Comparison of ENCODE assay signal across 32 cellular contexts in genomic region chr12:116070420-116070819, GRCh38.
"Had no signal": no experiment of that assay in that cellular context is flagged by ENCODE, and none has a peak within 500 bp of the region (broad histone marks: within the 10 kb centered on the region; RNA-seq: fewer than 3 reads in every experiment).

No MANE protein-coding gene starts in this region.

- ATAC-seq: activated CD4-positive, alpha-beta T cell treated with anti-CD3 and anti-CD28 coated beads for 36 hours; activated CD8-positive, alpha-beta memory T cell treated with anti-CD3 and anti-CD28 coated beads, Interleukin-2, amount 10 ng/mL, durations not matched to agents 7 days and 5 days; activated CD8-positive, alpha-beta T cell treated with anti-CD3 and anti-CD28 coated beads, Interleukin-2, amount 10 ng/mL, durations not matched to agents 7 days and 5 days; activated naive CD8-positive, alpha-beta T cell treated with anti-CD3 and anti-CD28 coated beads, Interleukin-2, amount 50 U/mL, for 24 hours; body of pancreas; gastroesophageal sphincter; T-cell had no signal

- H3K4me1 ChIP-seq: colonic mucosa had no signal

- H3K36me3 ChIP-seq: adrenal gland, colonic mucosa, esophagus squamous epithelium, gastroesophageal sphincter had no signal

- DNase-seq: activated CD4-positive, alpha-beta memory T cell treated with anti-CD3 and anti-CD28 coated beads for 36 hours; activated CD4-positive, alpha-beta T cell treated with anti-CD3 and anti-CD28 coated beads for 36 hours; activated CD4-positive, alpha-beta T cell treated with anti-CD3 and anti-CD28 coated beads, Interleukin-2, amount 10 ng/mL, durations not matched to agents 24 days and 14 days; activated CD4-positive, CD25-positive, alpha-beta regulatory T cell; activated CD4-positive, CD25-positive, alpha-beta regulatory T cell treated with anti-CD3 and anti-CD28 coated beads, Interleukin-2, amount 50 U/mL, for 72 hours; activated CD8-positive, alpha-beta memory T cell treated with anti-CD3 and anti-CD28 coated beads, Interleukin-2, amount 10 ng/mL, durations not matched to agents 7 days and 5 days; activated CD8-positive, alpha-beta memory T cell treated with anti-CD3 and anti-CD28 coated beads, Interleukin-2, amount 50 U/mL, for 4 hours; activated CD8-positive, alpha-beta T cell treated with anti-CD3 and anti-CD28 coated beads, Interleukin-2, amount 10 ng/mL, durations not matched to agents 7 days and 5 days; activated effector memory CD4-positive, alpha-beta T cell treated with anti-CD3 and anti-CD28 coated beads, Interleukin-2, amount 50 U/mL, for 16 hours; activated naive CD4-positive, alpha-beta T cell treated with anti-CD3 and anti-CD28 coated beads for 36 hours; activated naive CD8-positive, alpha-beta T cell treated with anti-CD3 and anti-CD28 coated beads for 36 hours; activated naive CD8-positive, alpha-beta T cell treated with anti-CD3 and anti-CD28 coated beads, Interleukin-2, amount 50 U/mL, for 24 hours; activated T-cell treated with anti-CD3 and anti-CD28 coated beads, Interleukin-2, amount 50 U/mL, for 1 hour; activated T-cell treated with anti-CD3 and anti-CD28 coated beads, Interleukin-2, amount 50 U/mL, for 48 hours; adrenal gland; amygdala; aorta; body of pancreas; caudate nucleus; cerebellar nuclear complex; colonic mucosa; effector CD8-positive, alpha-beta T cell; esophagus squamous epithelium; foreskin melanocyte; T-cell; T-helper 9 cell had no signal

- H3K4me3 ChIP-seq: adrenal gland, body of pancreas, colonic mucosa, esophagus squamous epithelium, gastroesophageal sphincter had no signal

- H3K9me3 Mint-ChIP-seq: activated CD4-positive, alpha-beta memory T cell treated with anti-CD3 and anti-CD28 coated beads for 36 hours; activated CD4-positive, alpha-beta T cell treated with anti-CD3 and anti-CD28 coated beads, Interleukin-2, amount 10 ng/mL, durations not matched to agents 24 days and 14 days; activated naive CD4-positive, alpha-beta T cell treated with anti-CD3 and anti-CD28 coated beads for 36 hours; activated naive CD4-positive, alpha-beta T cell treated with anti-CD3 and anti-CD28 coated beads, Interleukin-2, amount 50 U/mL, for 24 hours; activated naive CD8-positive, alpha-beta T cell treated with anti-CD3 and anti-CD28 coated beads for 36 hours; activated naive CD8-positive, alpha-beta T cell treated with anti-CD3 and anti-CD28 coated beads, Interleukin-2, amount 50 U/mL, for 24 hours; activated T-helper 1 cell treated with anti-CD3 and anti-CD28 coated beads, Interleukin-12 subunit alpha, Interleukin-12 subunit beta, Interleukin-2, Interleukin-4 antibody, amounts not matched to agents 30 ng/mL and 10 ng/mL and 1 ng/mL, durations not matched to agents 14 hours and 24 hours and 36 hours; activated T-helper 2 cell treated with anti-CD3 and anti-CD28 coated beads, Interferon-gamma antibody, Interleukin-2, Interleukin-4, amounts not matched to agents 10 μg/mL and 5 μg/mL and 100 μg/mL, durations not matched to agents 14 hours and 24 hours and 36 hours; T-cell; T-helper 1 cell treated with Interleukin-12 subunit alpha and Interleukin-12 subunit beta and Interleukin-4 antibody, amounts not matched to agents 30 μg/mL and 1 μg/mL, for 36 hours had no signal

- H3K27ac ChIP-seq: adrenal gland, body of pancreas, colonic mucosa, epithelial cell of prostate, esophagus squamous epithelium, gastroesophageal sphincter had no signal

- H3K27me3 Mint-ChIP-seq: activated CD4-positive, alpha-beta memory T cell treated with anti-CD3 and anti-CD28 coated beads for 36 hours; activated CD4-positive, alpha-beta T cell treated with anti-CD3 and anti-CD28 coated beads for 36 hours; activated CD4-positive, alpha-beta T cell treated with anti-CD3 and anti-CD28 coated beads, Interleukin-2, amount 10 ng/mL, durations not matched to agents 24 days and 14 days; activated CD8-positive, alpha-beta memory T cell treated with anti-CD3 and anti-CD28 coated beads, Interleukin-2, amount 10 ng/mL, durations not matched to agents 7 days and 5 days; activated naive CD4-positive, alpha-beta T cell treated with anti-CD3 and anti-CD28 coated beads, Interleukin-2, amount 50 U/mL, for 24 hours; activated naive CD8-positive, alpha-beta T cell treated with anti-CD3 and anti-CD28 coated beads for 36 hours; activated naive CD8-positive, alpha-beta T cell treated with anti-CD3 and anti-CD28 coated beads, Interleukin-2, amount 50 U/mL, for 24 hours; T-cell had no signal

- H3K27me3 ChIP-seq: adrenal gland, body of pancreas, colonic mucosa, esophagus squamous epithelium, gastroesophageal sphincter had no signal

- H3K4me3 Mint-ChIP-seq: activated CD4-positive, alpha-beta memory T cell treated with anti-CD3 and anti-CD28 coated beads for 36 hours; activated CD4-positive, alpha-beta T cell treated with anti-CD3 and anti-CD28 coated beads for 36 hours; activated CD4-positive, alpha-beta T cell treated with anti-CD3 and anti-CD28 coated beads, Interleukin-2, amount 10 ng/mL, durations not matched to agents 24 days and 14 days; activated CD8-positive, alpha-beta memory T cell treated with anti-CD3 and anti-CD28 coated beads, Interleukin-2, amount 10 ng/mL, durations not matched to agents 7 days and 5 days; activated CD8-positive, alpha-beta T cell treated with anti-CD3 and anti-CD28 coated beads, Interleukin-2, amount 10 ng/mL, durations not matched to agents 7 days and 5 days; activated naive CD4-positive, alpha-beta T cell treated with anti-CD3 and anti-CD28 coated beads for 36 hours; activated naive CD4-positive, alpha-beta T cell treated with anti-CD3 and anti-CD28 coated beads, Interleukin-2, amount 50 U/mL, for 24 hours; activated naive CD8-positive, alpha-beta T cell treated with anti-CD3 and anti-CD28 coated beads for 36 hours; activated naive CD8-positive, alpha-beta T cell treated with anti-CD3 and anti-CD28 coated beads, Interleukin-2, amount 50 U/mL, for 24 hours; activated T-helper 1 cell treated with anti-CD3 and anti-CD28 coated beads, Interleukin-12 subunit alpha, Interleukin-12 subunit beta, Interleukin-2, Interleukin-4 antibody, amounts not matched to agents 30 ng/mL and 10 ng/mL and 1 ng/mL, durations not matched to agents 14 hours and 24 hours and 36 hours; T-cell; T-helper 1 cell treated with Interleukin-12 subunit alpha and Interleukin-12 subunit beta and Interleukin-4 antibody, amounts not matched to agents 30 μg/mL and 1 μg/mL, for 36 hours had no signal

- H3K9me3 ChIP-seq: adrenal gland, body of pancreas, colonic mucosa, esophagus squamous epithelium, gastroesophageal sphincter had no signal

- H3K36me3 Mint-ChIP-seq: activated CD4-positive, alpha-beta memory T cell treated with anti-CD3 and anti-CD28 coated beads for 36 hours; activated CD8-positive, alpha-beta memory T cell treated with anti-CD3 and anti-CD28 coated beads, Interleukin-2, amount 10 ng/mL, durations not matched to agents 7 days and 5 days; activated naive CD4-positive, alpha-beta T cell treated with anti-CD3 and anti-CD28 coated beads, Interleukin-2, amount 50 U/mL, for 24 hours; T-cell had no signal

- H3K27ac Mint-ChIP-seq: activated CD4-positive, alpha-beta memory T cell treated with anti-CD3 and anti-CD28 coated beads for 36 hours; activated CD4-positive, alpha-beta T cell treated with anti-CD3 and anti-CD28 coated beads for 36 hours; activated CD4-positive, alpha-beta T cell treated with anti-CD3 and anti-CD28 coated beads, Interleukin-2, amount 10 ng/mL, durations not matched to agents 24 days and 14 days; activated CD8-positive, alpha-beta memory T cell treated with anti-CD3 and anti-CD28 coated beads, Interleukin-2, amount 10 ng/mL, durations not matched to agents 7 days and 5 days; activated CD8-positive, alpha-beta T cell treated with anti-CD3 and anti-CD28 coated beads, Interleukin-2, amount 10 ng/mL, durations not matched to agents 7 days and 5 days; activated naive CD4-positive, alpha-beta T cell treated with anti-CD3 and anti-CD28 coated beads for 36 hours; activated naive CD4-positive, alpha-beta T cell treated with anti-CD3 and anti-CD28 coated beads, Interleukin-2, amount 50 U/mL, for 24 hours; activated naive CD8-positive, alpha-beta T cell treated with anti-CD3 and anti-CD28 coated beads for 36 hours; activated naive CD8-positive, alpha-beta T cell treated with anti-CD3 and anti-CD28 coated beads, Interleukin-2, amount 50 U/mL, for 24 hours; activated T-helper 1 cell treated with anti-CD3 and anti-CD28 coated beads, Interleukin-12 subunit alpha, Interleukin-12 subunit beta, Interleukin-2, Interleukin-4 antibody, amounts not matched to agents 30 ng/mL and 10 ng/mL and 1 ng/mL, durations not matched to agents 14 hours and 24 hours and 36 hours; activated T-helper 2 cell treated with anti-CD3 and anti-CD28 coated beads, Interferon-gamma antibody, Interleukin-2, Interleukin-4, amounts not matched to agents 10 μg/mL and 5 μg/mL and 100 μg/mL, durations not matched to agents 14 hours and 24 hours and 36 hours; T-cell; T-helper 1 cell treated with Interleukin-12 subunit alpha and Interleukin-12 subunit beta and Interleukin-4 antibody, amounts not matched to agents 30 μg/mL and 1 μg/mL, for 36 hours had no signal
